Comparison of ENCODE assay signal across 8 cellular contexts in the genomic region with DNA sequence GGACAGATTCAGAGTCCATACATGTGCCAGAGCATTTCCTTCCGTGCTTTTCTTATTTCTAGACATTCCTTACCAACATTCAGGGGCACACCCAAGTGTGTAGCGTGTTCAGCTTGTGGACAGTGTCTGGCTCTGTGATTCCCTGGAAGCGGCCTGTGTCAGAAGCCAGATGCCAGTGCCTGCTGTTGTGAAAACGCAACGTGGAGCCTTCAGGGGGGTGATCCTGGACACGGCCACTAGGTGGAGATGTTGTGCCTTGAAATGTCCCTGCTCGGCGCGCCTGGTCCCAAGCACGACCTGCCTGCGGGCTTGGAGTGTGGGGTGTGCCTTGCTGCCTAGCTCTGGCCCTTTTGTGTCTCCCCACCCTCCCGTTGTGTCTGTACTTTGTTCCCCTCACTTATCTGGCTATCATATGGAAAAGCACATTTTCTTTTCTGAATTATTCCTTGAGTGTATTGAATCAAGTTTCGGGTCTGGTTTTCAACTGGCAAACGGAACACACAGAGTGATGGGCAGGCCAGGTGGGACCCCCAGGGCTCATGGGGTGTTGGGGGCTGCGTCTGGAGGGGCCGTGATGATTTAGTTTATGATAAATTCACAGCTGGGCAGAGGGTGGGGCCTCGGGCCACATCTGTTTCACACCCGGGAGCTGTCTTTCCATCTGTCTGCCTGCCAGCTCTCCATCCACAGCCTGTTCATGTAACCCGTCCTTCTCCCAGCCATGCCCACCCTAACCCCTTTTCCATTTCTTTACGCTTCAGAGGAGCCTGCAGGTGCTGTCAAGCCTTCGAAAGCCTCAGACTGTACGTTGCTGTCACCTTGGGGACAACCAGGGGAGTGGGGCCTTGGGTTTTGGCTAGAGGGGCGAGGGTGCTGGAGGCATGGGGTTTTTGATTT.
A peak's percentile ranks its signal among the peaks of the same experiment; 100 is the strongest.
DNase-seq lines count a peak whose midpoint lies in the region; ATAC-seq and TF ChIP-seq lines count a peak whose summit lies in the region.

No MANE protein-coding gene starts in this region.

- no peak overlapping the region for H3K27ac ChIP-seq in cardiac muscle cell
- no peak overlapping the region for H3K27ac ChIP-seq in psoas muscle

- peak; percentile 78 for ATAC-seq in SK-N-SH treated with all-trans-retinoic acid at 6 μM for 48 hours
- peak; percentile 76 to 77 for ATAC-seq in activated naive CD4-positive, alpha-beta T cell treated with anti-CD3 and anti-CD28 coated beads, Interleukin-2, amount 50 U/mL, for 72 hours
- ATAC-seq in psoas muscle, result peak; percentile 67 to 85 (median 80)
- no peak for ATAC-seq in GM18505 (IDR thresholded peaks at IDR 0.05; ENCODE audit: unreplicated experiment)
- no peak for ATAC-seq in HG02678 (IDR thresholded peaks at IDR 0.05; ENCODE audit: unreplicated experiment)

- H3K36me3 ChIP-seq in cardiac muscle cell (no peaks in the 10 kb centered on the region), psoas muscle (ENCODE audit: insufficient read depth in 1 of 2, low read depth in 1 of 2) (peaks cover 2 to 50% of the 10 kb centered on the region in 2 donors)

- H3K27ac Mint-ChIP-seq in activated naive CD4-positive, alpha-beta T cell treated with anti-CD3 and anti-CD28 coated beads, Interleukin-2, amount 50 U/mL, for 72 hours, result no peak overlapping the region

- no peaks in the 10 kb centered on the region for H3K9me3 Mint-ChIP-seq in activated naive CD4-positive, alpha-beta T cell treated with anti-CD3 and anti-CD28 coated beads, Interleukin-2, amount 50 U/mL, for 72 hours

- TF ChIP-seq CTCF in cardiac muscle cell (IDR thresholded peaks at IDR 0.05; ENCODE audit: low read depth, low read length) (peak; percentile 80), psoas muscle (IDR thresholded peaks at IDR 0.05) (peak; percentile 81)

- intact Hi-C loops in psoas muscle (cut with DNase I), result loop anchor here (2.0 to 10.0 kb wide), 7 partner anchors 248 to 1028 kb away; no protein-coding TSS in a partner anchor

- H3K9me3 ChIP-seq in cardiac muscle cell (ENCODE audit: low read depth) (no peaks in the 10 kb centered on the region), psoas muscle (no peaks in the 10 kb centered on the region)

- DNase-seq in EH (ENCODE audit: low read depth), result peak; percentile 65
- DNase-seq in HuH-7 (ENCODE audit: low spot score), result peak; percentile 96
- DNase-seq in activated naive CD4-positive, alpha-beta T cell treated with anti-CD3 and anti-CD28 coated beads, Interleukin-2, amount 50 U/mL, for 72 hours (ENCODE audit: low spot score in 2 of 2), result peak in 1 of 2 donors; percentile 72
- peak; percentile 34 to 76 for DNase-seq in cardiac muscle cell (ENCODE audit: low read depth in 1 of 2, low spot score in 1 of 2)
- DNase-seq in psoas muscle, result peak; percentile 78 to 88

- TF ChIP-seq POLR2A in GM18505 (IDR thresholded peaks at IDR 0.05; ENCODE audit: borderline replicate concordance, extremely low read depth, insufficient read depth, insufficient read length), result no peak

- no peaks in the 10 kb centered on the region for H3K27me3 ChIP-seq in cardiac muscle cell
- no peaks in the 10 kb centered on the region for H3K27me3 ChIP-seq in psoas muscle (ENCODE audit: insufficient read depth in 3 of 3, low read length in 2 of 3)

- H3K4me3 ChIP-seq in cardiac muscle cell (no peak overlapping the region), psoas muscle (no peak overlapping the region)

- WGBS in psoas muscle, 3 donors, result 60 to 67% (median 61%) methylated on average over 23 of the region's 23 CpGs

- H3K4me1 ChIP-seq in cardiac muscle cell (ENCODE audit: low read depth) (no peaks in the 10 kb centered on the region), psoas muscle (peaks cover 5% of the 10 kb centered on the region)

- no peaks in the 10 kb centered on the region for H3K36me3 Mint-ChIP-seq in activated naive CD4-positive, alpha-beta T cell treated with anti-CD3 and anti-CD28 coated beads, Interleukin-2, amount 50 U/mL, for 72 hours

TF ChIP-seq in SK-N-SH treated with all-trans-retinoic acid at 6 μM for 48 hours, 23 proteins besides CTCF, POLR2A, EP300 and RAD21:
- no peak for TF ChIP-seq OSR1 (CRISPR knock-in tag; IDR thresholded peaks at IDR 0.05)
- no peak for TF ChIP-seq ZFP3 (CRISPR knock-in tag; IDR thresholded peaks at IDR 0.05)
- TF ChIP-seq ZC3H10 (CRISPR knock-in tag; IDR thresholded peaks at IDR 0.05), result no peak
- no peak for TF ChIP-seq TOX (CRISPR knock-in tag; IDR thresholded peaks at IDR 0.05; ENCODE audit: borderline replicate concordance)

Comparison
In these comparisons a context has a peak if more than half of its experiments do, and no peak if none do; other contexts are left out.
1. ATAC-seq: peak in SK-N-SH treated with all-trans-retinoic acid at 6 μM for 48 hours (single experiment), activated naive CD4-positive, alpha-beta T cell treated with anti-CD3 and anti-CD28 coated beads, Interleukin-2, amount 50 U/mL, for 72 hours (2 of 2) and psoas muscle (4 of 4); none in GM18505 (single experiment) and HG02678 (single experiment).